30 cellular contexts compared by ENCODE assay signal in the genomic region with DNA sequence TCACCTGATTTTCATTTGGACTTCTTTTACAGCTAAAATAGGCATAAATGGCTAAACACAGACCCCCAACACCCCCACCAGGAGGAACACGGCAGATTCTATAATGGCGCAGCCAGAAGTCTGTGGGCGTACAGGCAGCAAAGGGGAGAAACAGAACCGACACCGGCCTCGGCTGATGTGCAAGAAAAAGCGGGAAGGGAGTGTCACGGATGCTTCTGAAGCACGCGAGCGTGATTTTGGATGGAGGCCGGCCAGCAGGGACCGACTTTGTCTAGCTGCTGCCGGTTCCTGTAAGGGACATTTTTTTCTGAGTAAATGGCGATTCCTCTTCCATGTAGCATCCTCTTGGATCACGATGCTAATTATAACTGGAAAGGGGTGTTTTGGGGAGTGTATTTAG. TPM values are rescaled to one million over a fixed set of nuclear protein-coding genes. Genes with fewer than 3 reads are reported as not detected.
"Had no signal": no experiment of that assay in that cellular context is flagged by ENCODE, and none has a peak within 500 bp of the region (broad histone marks: within the 10 kb centered on the region; RNA-seq: fewer than 3 reads in every experiment).

No MANE protein-coding gene starts in this region.

- H3K4me3 Mint-ChIP-seq: stimulated activated memory B cell treated with anti-CD40 and anti-IgM and Interleukin-4, amounts not matched to agents 10 μg/mL and 1 μg/mL and 100 μg/mL, for 72 hours; stimulated activated naive B cell treated with anti-CD40 and anti-IgM and Interleukin-4, amounts not matched to agents 10 μg/mL and 1 μg/mL and 100 μg/mL, for 72 hours; stimulated activated naive CD8-positive, alpha-beta T cell treated with anti-CD3 and anti-CD28 coated beads, Interleukin-15, amount 100 ng/mL, for 72 hours; stimulated activated naive CD8-positive, alpha-beta T cell treated with anti-CD3 and anti-CD28 coated beads, Interleukin-15, Interleukin-2, amounts not matched to agents 100 ng/mL and 50 ng/mL, for 24 hours; type B pancreatic cell had no signal

- H3K27me3 ChIP-seq: stomach, suprapubic skin, testis, thyroid gland, tibial artery, tibial nerve, transverse colon, upper lobe of left lung, upper lobe of right lung, uterus, vagina had no signal

- H3K9me3 Mint-ChIP-seq: stimulated activated memory B cell treated with anti-CD40 and anti-IgM and Interleukin-4, amounts not matched to agents 10 μg/mL and 1 μg/mL and 100 μg/mL, for 72 hours; stimulated activated naive B cell treated with anti-CD40 and anti-IgM and Interleukin-4, amounts not matched to agents 10 μg/mL and 1 μg/mL and 100 μg/mL, for 72 hours; stimulated activated naive CD8-positive, alpha-beta T cell treated with anti-CD3 and anti-CD28 coated beads, Interleukin-15, amount 100 ng/mL, for 72 hours; stimulated activated naive CD8-positive, alpha-beta T cell treated with anti-CD3 and anti-CD28 coated beads, Interleukin-15, Interleukin-2, amounts not matched to agents 100 ng/mL and 50 ng/mL, for 24 hours; type B pancreatic cell had no signal

- H3K36me3 Mint-ChIP-seq: stimulated activated memory B cell treated with anti-CD40 and anti-IgM and Interleukin-4, amounts not matched to agents 10 μg/mL and 1 μg/mL and 100 μg/mL, for 72 hours; stimulated activated naive B cell treated with anti-CD40 and anti-IgM and Interleukin-4, amounts not matched to agents 10 μg/mL and 1 μg/mL and 100 μg/mL, for 72 hours; type B pancreatic cell had no signal

- H3K4me1 ChIP-seq: stomach, suprapubic skin, testis, thyroid gland, tibial artery, tibial nerve, transverse colon, upper lobe of left lung, upper lobe of right lung, uterus, vagina had no signal

- H3K4me1 Mint-ChIP-seq: stimulated activated memory B cell treated with anti-CD40 and anti-IgM and Interleukin-4, amounts not matched to agents 10 μg/mL and 1 μg/mL and 100 μg/mL, for 72 hours; stimulated activated naive B cell treated with anti-CD40 and anti-IgM and Interleukin-4, amounts not matched to agents 10 μg/mL and 1 μg/mL and 100 μg/mL, for 72 hours; stimulated activated naive CD8-positive, alpha-beta T cell treated with anti-CD3 and anti-CD28 coated beads, Interleukin-15, amount 100 ng/mL, for 72 hours had no signal

- H3K27ac ChIP-seq: stomach, suprapubic skin, testis, thoracic aorta, thyroid gland, tibial artery, tibial nerve, transverse colon, upper lobe of left lung, upper lobe of right lung, uterus, vagina had no signal

- H3K27me3 Mint-ChIP-seq: stimulated activated memory B cell treated with anti-CD40 and anti-IgM and Interleukin-4, amounts not matched to agents 10 μg/mL and 1 μg/mL and 100 μg/mL, for 72 hours; stimulated activated naive CD8-positive, alpha-beta T cell treated with anti-CD3 and anti-CD28 coated beads, Interleukin-15, amount 100 ng/mL, for 72 hours; stimulated activated naive CD8-positive, alpha-beta T cell treated with anti-CD3 and anti-CD28 coated beads, Interleukin-15, Interleukin-2, amounts not matched to agents 100 ng/mL and 50 ng/mL, for 24 hours; type B pancreatic cell had no signal

- H3K36me3 ChIP-seq: stomach, suprapubic skin, thoracic aorta, thyroid gland, tibial artery, tibial nerve, transverse colon, upper lobe of left lung, upper lobe of right lung, uterus, vagina had no signal

- H3K9me3 ChIP-seq: stomach, suprapubic skin, testis, thoracic aorta, thyroid gland, tibial artery, tibial nerve, transverse colon, upper lobe of left lung, upper lobe of right lung, uterus, vagina had no signal

- DNase-seq: stimulated activated CD4-positive, alpha-beta T cell treated with anti-CD3 and anti-CD28 coated beads, Interleukin-2, amount 100 ng/mL, for 24 hours; stimulated activated CD4-positive, alpha-beta T cell treated with anti-CD3 and anti-CD28 coated beads, Interleukin-2, amount 100 ng/mL, for 48 hours; stimulated activated CD4-positive, alpha-beta T cell treated with anti-CD3 and anti-CD28 coated beads, Interleukin-4, amount 100 ng/mL, for 1 hour; stimulated activated CD4-positive, alpha-beta T cell treated with anti-CD3 and anti-CD28 coated beads, Interleukin-4, amount 100 ng/mL, for 24 hours; stimulated activated CD4-positive, alpha-beta T cell treated with anti-CD3 and anti-CD28 coated beads, Interleukin-4, amount 100 ng/mL, for 4 hours; stimulated activated CD8-positive, alpha-beta memory T cell treated with anti-CD3 and anti-CD28 coated beads, Interleukin-4, amount 100 ng/mL, for 48 hours; stimulated activated naive B cell treated with anti-CD40 and anti-IgM and Interleukin-4, amounts not matched to agents 10 μg/mL and 1 μg/mL and 100 μg/mL, for 72 hours; stimulated activated naive CD4-positive, alpha-beta T cell; stimulated activated naive CD4-positive, alpha-beta T cell treated with Interleukin-2 at 50 U/mL for 16 hours; stimulated activated naive CD8-positive, alpha-beta T cell treated with anti-CD3 and anti-CD28 coated beads, Interleukin-15, amount 100 ng/mL, for 72 hours; stimulated activated naive CD8-positive, alpha-beta T cell treated with anti-CD3 and anti-CD28 coated beads, Interleukin-15, Interleukin-2, amounts not matched to agents 100 U/mL and 50 U/mL, for 24 hours; stomach; substantia nigra; testis; thyroid gland; tibial artery; transverse colon; upper lobe of right lung; uterus had no signal

- H3K4me3 ChIP-seq: stomach, suprapubic skin, testis, thoracic aorta, thyroid gland, tibial artery, tibial nerve, transverse colon, upper lobe of left lung, upper lobe of right lung, uterus, vagina had no signal

- ATAC-seq: stimulated activated memory B cell treated with anti-CD40 and anti-IgM and Interleukin-4, amounts not matched to agents 10 μg/mL and 1 μg/mL and 100 μg/mL, for 72 hours; stimulated activated naive B cell treated with anti-CD40 and anti-IgM and Interleukin-4, amounts not matched to agents 10 μg/mL and 1 μg/mL and 100 μg/mL, for 72 hours; stimulated activated naive CD8-positive, alpha-beta T cell treated with anti-CD3 and anti-CD28 coated beads, Interleukin-15, amount 100 ng/mL, for 72 hours; stimulated activated naive CD8-positive, alpha-beta T cell treated with anti-CD3 and anti-CD28 coated beads, Interleukin-15, Interleukin-2, amounts not matched to agents 100 U/mL and 50 U/mL, for 24 hours; upper lobe of right lung had no signal

- H3K27ac Mint-ChIP-seq: stimulated activated memory B cell treated with anti-CD40 and anti-IgM and Interleukin-4, amounts not matched to agents 10 μg/mL and 1 μg/mL and 100 μg/mL, for 72 hours; stimulated activated naive B cell treated with anti-CD40 and anti-IgM and Interleukin-4, amounts not matched to agents 10 μg/mL and 1 μg/mL and 100 μg/mL, for 72 hours; stimulated activated naive CD8-positive, alpha-beta T cell treated with anti-CD3 and anti-CD28 coated beads, Interleukin-15, amount 100 ng/mL, for 72 hours; stimulated activated naive CD8-positive, alpha-beta T cell treated with anti-CD3 and anti-CD28 coated beads, Interleukin-15, Interleukin-2, amounts not matched to agents 100 ng/mL and 50 ng/mL, for 24 hours; type B pancreatic cell had no signal

- FAIRE-seq: urothelium cell line had no signal

RNA-seq across cellular contexts. Expression of a gene that starts 24.9 kb away (rescaled TPM):
- total RNA-seq: subcutaneous adipose tissue, suprapubic skin, thoracic aorta, transverse colon, upper lobe of left lung, upper lobe of right lung, ureter, uterus, vagina had no signal
